ENCODE assay signal across 9 cellular contexts in the genomic region with DNA sequence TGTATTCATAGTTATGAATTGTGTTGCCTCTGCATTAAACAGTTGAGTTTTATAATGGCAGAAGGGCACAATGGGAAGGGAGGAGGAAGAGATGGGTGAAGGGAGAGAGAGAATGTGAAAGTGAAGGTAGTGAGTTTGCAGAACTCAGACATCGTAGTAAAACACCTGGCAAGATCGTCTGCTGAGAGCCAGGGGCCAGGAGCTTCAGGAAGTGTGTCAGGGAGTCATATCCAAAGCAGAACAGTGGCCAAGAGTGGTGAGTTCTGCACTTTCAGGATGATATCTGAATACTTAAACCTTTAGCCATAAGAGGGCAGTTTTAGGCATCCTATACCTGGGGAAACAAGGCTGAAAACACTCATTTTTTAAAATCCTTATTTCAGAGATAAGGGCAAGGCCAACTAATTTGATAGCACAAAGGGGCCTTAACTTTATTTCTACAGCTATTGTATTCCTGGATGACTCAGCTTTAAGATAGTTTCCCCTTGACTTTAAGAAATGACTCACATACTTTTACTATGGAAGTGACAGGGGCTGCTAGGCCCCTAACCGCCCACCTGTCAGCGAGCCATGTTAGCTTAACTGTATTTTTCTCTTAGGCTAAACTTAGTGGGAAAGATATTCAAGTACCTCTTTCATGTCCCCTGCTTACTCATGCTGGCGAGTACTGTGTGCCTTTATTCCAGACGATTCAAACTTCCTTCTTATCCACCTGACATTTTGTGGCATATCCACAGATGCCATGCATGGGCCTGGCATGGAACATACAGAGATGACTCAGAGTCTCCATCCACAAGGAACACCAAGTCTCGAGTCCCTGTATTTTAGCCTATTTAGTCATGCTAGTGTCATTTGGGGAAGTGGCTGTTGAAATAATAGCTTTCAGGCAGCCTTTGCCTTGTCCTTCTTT. TPM values are rescaled to one million over a fixed set of nuclear protein-coding genes. Genes with fewer than 3 reads are reported as not detected.
DNase-seq lines count a peak whose midpoint lies in the region; ATAC-seq and TF ChIP-seq lines count a peak whose summit lies in the region.
"Had no signal": no experiment of that assay in that cellular context is flagged by ENCODE, and none has a peak within 500 bp of the region (broad histone marks: within the 10 kb centered on the region; RNA-seq: fewer than 3 reads in every experiment).

No MANE protein-coding gene starts in this region.

- no peaks in the 10 kb centered on the region for H3K9me3 ChIP-seq in stomach

- H3K27me3 ChIP-seq in stomach, result no peaks in the 10 kb centered on the region

- 32 to 45% (median 35%) methylated on average over 7 of the region's 7 CpGs for WGBS in stomach, 5 donors

- ATAC-seq in GM18519 (IDR thresholded peaks at IDR 0.05; ENCODE audit: low FRiP score, unreplicated experiment) (peak; percentile 40), HG02623 (IDR thresholded peaks at IDR 0.05; ENCODE audit: unreplicated experiment) (peak; percentile 69), memory B cell (ENCODE audit: low read depth) (no peak)

- H3K27ac ChIP-seq in angular gyrus (ENCODE audit: low read depth, low read length), result peak overlapping the region; percentile 74
- H3K27ac ChIP-seq in stomach, result peak overlapping the region; percentile 41 to 84 (median 77)

- peak overlapping the region; percentile 21 for H3K27ac Mint-ChIP-seq in memory B cell

- peaks cover 3% of the 10 kb centered on the region for H3K4me1 Mint-ChIP-seq in memory B cell

- TF ChIP-seq CTCF in stomach (IDR thresholded peaks at IDR 0.05), result no peak

- TF ChIP-seq EP300 in stomach (IDR thresholded peaks at IDR 0.05), result no peak

- H3K36me3 Mint-ChIP-seq in memory B cell, result peaks cover 3% of the 10 kb centered on the region

- no peak overlapping the region for H3K4me3 ChIP-seq in stomach

- no peaks in the 10 kb centered on the region for H3K9me3 Mint-ChIP-seq in memory B cell

- TF ChIP-seq POLR2A in stomach (IDR thresholded peaks at IDR 0.05), result no peak

- H3K27me3 Mint-ChIP-seq in memory B cell, result no peaks in the 10 kb centered on the region

- DNase-seq in OCI-M1 (lab: John Stamatoyannopoulos, UW), result peak; percentile 36
- DNase-seq in memory B cell (ENCODE audit: low spot score in 2 of 2), result no peak
- DNase-seq in stomach, result peak; percentile 36
- DNase-seq in cortex of kidney (lab: John Stamatoyannopoulos, UW), result no peak
- no peak for DNase-seq in NCI-H1417 treated with DMSO at 0.1 percent for 48 hours (lab: John Stamatoyannopoulos, UW)

- H3K4me1 ChIP-seq in stomach, result peaks cover 26 to 59% (median 47%) of the 10 kb centered on the region in 4 donors

- intact Hi-C loops in stomach (cut with DNase I; ENCODE audit: low total_unique reads), result no loop called here

- H3K36me3 ChIP-seq in stomach, result peaks cover 0 to 44% (median 19%) of the 10 kb centered on the region in 4 donors

- H3K4me3 Mint-ChIP-seq in memory B cell, result no peak overlapping the region

RNA-seq across cellular contexts. Expression of gene RLBP1, which starts 53.9 kb away (rescaled TPM):
- total RNA-seq in stomach, result 1 to 10 TPM in 1 of 5 donors, not detected in 4; 1.3 TPM
- under 1 TPM in 1 of 3 donors, not detected in 2; 0.13 TPM for polyA plus RNA-seq in stomach
- total RNA-seq: T-helper 1 cell treated with Interleukin-12 subunit alpha and Interleukin-12 subunit beta and Interleukin-4 antibody, amounts not matched to agents 30 ng/mL and 1 ng/mL, for 36 hours had no signal

Comparison
In these comparisons a context has a peak if more than half of its experiments do, and no peak if none do; other contexts are left out.
1. DNase-seq: peak in OCI-M1 (single experiment) and stomach (single experiment); none in memory B cell (0 of 2), cortex of kidney (single experiment) and NCI-H1417 treated with DMSO at 0.1 percent for 48 hours (single experiment).